Comparison of ENCODE assay signal across 22 cellular contexts in genomic region chr5:136210259-136210658, GRCh38. TPM values are rescaled to one million over a fixed set of nuclear protein-coding genes. Genes with fewer than 3 reads are reported as not detected.
"Had no signal": no experiment of that assay in that cellular context is flagged by ENCODE, and none has a peak within 500 bp of the region (broad histone marks: within the 10 kb centered on the region; RNA-seq: fewer than 3 reads in every experiment).

No MANE protein-coding gene starts in this region.

- H3K4me1 ChIP-seq: pancreas, stomach, upper lobe of left lung had no signal

- DNase-seq: activated CD4-positive, alpha-beta T cell treated with anti-CD3 and anti-CD28 coated beads, Interleukin-2, amount 10 ng/mL, durations not matched to agents 7 days and 5 days; activated CD8-positive, alpha-beta T cell treated with anti-CD3 and anti-CD28 coated beads, Interleukin-2, amount 10 ng/mL, durations not matched to agents 7 days and 5 days; activated naive CD4-positive, alpha-beta T cell treated with anti-CD3 and anti-CD28 coated beads for 36 hours; activated T-cell treated with anti-CD3 and anti-CD28 coated beads, Interleukin-2, amount 50 U/mL, for 4 hours; endodermal cell; head of caudate nucleus; kidney glomerular epithelial cell; mesendoderm; naive thymus-derived CD8-positive, alpha-beta T cell; pancreas; stimulated activated CD4-positive, alpha-beta T cell treated with anti-CD3 and anti-CD28 coated beads, Interleukin-4, amount 100 ng/mL, for 24 hours; stomach; upper lobe of left lung had no signal

- ATAC-seq: activated CD4-positive, CD25-positive, alpha-beta regulatory T cell treated with anti-CD3 and anti-CD28 coated beads, Interleukin-2, amount 50 U/mL, for 24 hours; activated CD8-positive, alpha-beta T cell treated with anti-CD3 and anti-CD28 coated beads, Interleukin-2, amount 10 ng/mL, durations not matched to agents 7 days and 5 days; activated T-cell treated with anti-CD3 and anti-CD28 coated beads, Interleukin-2, amount 50 U/mL, for 4 hours; naive thymus-derived CD8-positive, alpha-beta T cell; pancreas; sciatic nerve; stimulated activated effector memory CD8-positive, alpha-beta T cell treated with anti-CD3 and anti-CD28 coated beads, Interleukin-12 subunit alpha, Interleukin-12 subunit beta, amount 100 ng/mL, for 72 hours had no signal

- H3K36me3 ChIP-seq: neutrophil, pancreas, stomach, upper lobe of left lung had no signal

- H3K4me3 ChIP-seq: pancreas, stomach, upper lobe of left lung had no signal

- H3K27me3 ChIP-seq: pancreas, upper lobe of left lung had no signal

- H3K27ac ChIP-seq: neutrophil, pancreas, stomach, upper lobe of left lung had no signal

- FAIRE-seq: frontal cortex, pancreas had no signal

- H3K9me3 ChIP-seq: neutrophil, pancreas had no signal

RNA-seq across cellular contexts. Expression of gene SMIM32, which starts 17.3 kb away (rescaled TPM):
- total RNA-seq: activated CD4-positive, alpha-beta T cell treated with anti-CD3 and anti-CD28 coated beads, Interleukin-2, amount 10 ng/mL, durations not matched to agents 7 days and 5 days; activated CD8-positive, alpha-beta T cell treated with anti-CD3 and anti-CD28 coated beads, Interleukin-2, amount 10 ng/mL, durations not matched to agents 7 days and 5 days; activated naive CD4-positive, alpha-beta T cell treated with anti-CD3 and anti-CD28 coated beads for 36 hours; activated T-cell treated with anti-CD3 and anti-CD28 coated beads, Interleukin-2, amount 50 U/mL, for 4 hours; dermis microvascular lymphatic vessel endothelial cell; epithelial cell of proximal tubule; fibroblast of lung; liver; naive thymus-derived CD8-positive, alpha-beta T cell; sciatic nerve; upper lobe of left lung had no signal
- polyA plus RNA-seq: fibroblast of lung; naive thymus-derived CD8-positive, alpha-beta T cell had no signal
